In genomic region chr7:132118641-132119040, GRCh38 we compare ENCODE assay signal across 20 cellular contexts.
DNase-seq lines count a peak whose midpoint lies in the region; ATAC-seq and TF ChIP-seq lines count a peak whose summit lies in the region.
"Had no signal": no experiment of that assay in that cellular context is flagged by ENCODE, and none has a peak within 500 bp of the region (broad histone marks: within the 10 kb centered on the region; RNA-seq: fewer than 3 reads in every experiment).

No MANE protein-coding gene starts in this region.

- BruUV-seq in PC-9 (replicated peaks; lab: Mats Ljungman, UMichigan): no TSS peak

- no peaks in the 10 kb centered on the region for H3K9me3 ChIP-seq in PC-9 (ENCODE audit: insufficient read depth, low read depth)
- H3K9me3 ChIP-seq: MG63 had no signal

- H3F3A ChIP-seq in PC-9 (ENCODE audit: insufficient read depth, low read depth): peaks cover 18% of the 10 kb centered on the region

- no peaks in the 10 kb centered on the region for H3K27me3 ChIP-seq in PC-9 (ENCODE audit: insufficient read depth, low read depth)
- H3K27me3 ChIP-seq: MG63 had no signal

- H3K36me3 Mint-ChIP-seq in activated naive CD4-positive, alpha-beta T cell treated with anti-CD3 and anti-CD28 coated beads, Interleukin-2, amount 10 ng/mL, durations not matched to agents 7 days and 5 days: no peaks in the 10 kb centered on the region
- H3K36me3 Mint-ChIP-seq in central memory CD8-positive, alpha-beta T cell (ENCODE audit: insufficient read depth): no peaks in the 10 kb centered on the region
- H3K36me3 Mint-ChIP-seq in glutamatergic neuron (ENCODE audit: unreplicated experiment): no peaks in the 10 kb centered on the region

- H3K4me1 ChIP-seq in PC-9 (replicated peaks; ENCODE audit: insufficient read depth): peaks cover 52% of the 10 kb centered on the region

- H3K4me3 Mint-ChIP-seq in activated naive CD4-positive, alpha-beta T cell treated with anti-CD3 and anti-CD28 coated beads, Interleukin-2, amount 10 ng/mL, durations not matched to agents 7 days and 5 days: no peak overlapping the region
- no peak overlapping the region for H3K4me3 Mint-ChIP-seq in central memory CD8-positive, alpha-beta T cell
- no peak overlapping the region for H3K4me3 Mint-ChIP-seq in glutamatergic neuron (ENCODE audit: unreplicated experiment)

- H3K27me3 Mint-ChIP-seq in activated naive CD4-positive, alpha-beta T cell treated with anti-CD3 and anti-CD28 coated beads, Interleukin-2, amount 10 ng/mL, durations not matched to agents 7 days and 5 days: peaks cover 15% of the 10 kb centered on the region
- peaks cover 28% of the 10 kb centered on the region for H3K27me3 Mint-ChIP-seq in central memory CD8-positive, alpha-beta T cell
- peaks cover 3% of the 10 kb centered on the region for H3K27me3 Mint-ChIP-seq in glutamatergic neuron (ENCODE audit: unreplicated experiment)

- no peaks in the 10 kb centered on the region for H3K9me2 ChIP-seq in PC-9 (ENCODE audit: insufficient read depth)

- POLR2A ChIA-PET in PC-9 (lab: Charles Lee; ENCODE audit: unreplicated experiment): no interaction called here

- no peak for TF ChIP-seq CTCF in PC-9 (conservative IDR thresholded peaks at IDR 0.05)
- no peak for TF ChIP-seq CTCF in glutamatergic neuron (IDR thresholded peaks at IDR 0.05; ENCODE audit: partially characterized antibody, unreplicated experiment)

- H3K4me1 Mint-ChIP-seq in activated naive CD4-positive, alpha-beta T cell treated with anti-CD3 and anti-CD28 coated beads, Interleukin-2, amount 10 ng/mL, durations not matched to agents 7 days and 5 days: no peaks in the 10 kb centered on the region
- no peaks in the 10 kb centered on the region for H3K4me1 Mint-ChIP-seq in central memory CD8-positive, alpha-beta T cell
- H3K4me1 Mint-ChIP-seq in glutamatergic neuron (ENCODE audit: low read depth, unreplicated experiment): peaks cover 9% of the 10 kb centered on the region

- H3K4me3 ChIP-seq in PC-9: no peak overlapping the region
- H3K4me3 ChIP-seq: MG63 had no signal

- no peaks in the 10 kb centered on the region for H3K9me3 Mint-ChIP-seq in activated naive CD4-positive, alpha-beta T cell treated with anti-CD3 and anti-CD28 coated beads, Interleukin-2, amount 10 ng/mL, durations not matched to agents 7 days and 5 days
- H3K9me3 Mint-ChIP-seq in central memory CD8-positive, alpha-beta T cell: no peaks in the 10 kb centered on the region
- H3K9me3 Mint-ChIP-seq in glutamatergic neuron (ENCODE audit: unreplicated experiment): no peaks in the 10 kb centered on the region

- CTCF ChIA-PET in activated naive CD4-positive, alpha-beta T cell treated with anti-CD3 and anti-CD28 coated beads, Interleukin-2, amount 10 ng/mL, durations not matched to agents 7 days and 5 days (lab: Charles Lee): no interaction called here
- CTCF ChIA-PET in PC-9 (lab: Charles Lee): no interaction called here

- H3K4me2 ChIP-seq in PC-9: 0 out of 2 replicates have a peak overlapping the region, but pooled peaks have one; percentile 60

- no peak overlapping the region for H3K27ac Mint-ChIP-seq in activated naive CD4-positive, alpha-beta T cell treated with anti-CD3 and anti-CD28 coated beads, Interleukin-2, amount 10 ng/mL, durations not matched to agents 7 days and 5 days
- no peak overlapping the region for H3K27ac Mint-ChIP-seq in central memory CD8-positive, alpha-beta T cell (ENCODE audit: low read depth)
- H3K27ac Mint-ChIP-seq in glutamatergic neuron (ENCODE audit: unreplicated experiment): no peak overlapping the region

- no peaks in the 10 kb centered on the region for H3K79me2 ChIP-seq in PC-9 (ENCODE audit: low read depth)

- no peaks in the 10 kb centered on the region for H4K20me1 ChIP-seq in PC-9 (ENCODE audit: insufficient read depth)

- no peak overlapping the region for H3K27ac ChIP-seq in PC-9
- H3K27ac ChIP-seq: 22Rv1, RWPE1 had no signal

- ATAC-seq in central memory CD8-positive, alpha-beta T cell (replicated peaks; ENCODE audit: extremely low read depth, poor library complexity, severe bottlenecking): peak; percentile 17
- ATAC-seq in esophagus mucosa (no peak), GM18870 (IDR thresholded peaks at IDR 0.05; ENCODE audit: unreplicated experiment) (no peak)

- no peaks in the 10 kb centered on the region for H3K36me3 ChIP-seq in PC-9 (ENCODE audit: low read depth)
- H3K36me3 ChIP-seq: MG63 had no signal

- DNase-seq in activated naive CD4-positive, alpha-beta T cell treated with anti-CD3 and anti-CD28 coated beads, Interleukin-2, amount 10 ng/mL, durations not matched to agents 7 days and 5 days: peak; percentile 5
- no peak for DNase-seq in activated naive CD4-positive, alpha-beta T cell (lab: John Stamatoyannopoulos, UW)
- no peak for DNase-seq in PC-9
- DNase-seq in central memory CD8-positive, alpha-beta T cell (ENCODE audit: low spot score in 2 of 2): no peak
- DNase-seq in effector CD4-positive, alpha-beta T cell: no peak
- DNase-seq in glutamatergic neuron: no peak
- DNase-seq: Calu3, DMS79 treated with DMSO at 0.1 percent for 48 hours, H7, KBM-7, MG63, NCI-H1105 treated with DMSO at 0.1 percent for 48 hours, NCI-H2029, NCI-H446 treated with DMSO at 0.1 percent for 48 hours, NCI-H526, SHP77 treated with DMSO at 0.1 percent for 48 hours had no signal

- intact Hi-C loops in PC-9 (cut with micrococcal nuclease; ENCODE audit: unreplicated experiment): no loop called here

- peak overlapping the region; percentile 39; the same call in 1 of the 2 replicates for H2AFZ ChIP-seq in PC-9
